In the genomic region with DNA sequence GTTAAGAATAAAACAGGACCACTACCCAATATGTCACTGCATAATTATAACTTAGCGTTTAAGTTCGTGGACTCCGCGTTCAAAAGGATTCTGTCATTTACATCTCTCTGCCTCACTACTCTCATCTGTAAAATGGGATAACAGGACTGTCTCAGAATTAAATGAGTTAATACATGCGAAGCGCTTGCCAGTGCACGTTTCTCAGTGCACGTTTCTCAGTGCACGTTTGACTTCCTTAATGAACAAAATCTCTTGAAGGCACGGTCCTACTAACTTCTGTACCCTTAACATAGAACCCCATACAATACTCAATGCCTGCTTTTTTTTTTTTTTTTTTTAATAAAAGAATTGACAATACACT, we compare ENCODE assay signal across 9 cellular contexts. TPM values are rescaled to one million over a fixed set of nuclear protein-coding genes. Genes with fewer than 3 reads are reported as not detected.
DNase-seq lines count a peak whose midpoint lies in the region; ATAC-seq and TF ChIP-seq lines count a peak whose summit lies in the region.
"Had no signal": no experiment of that assay in that cellular context is flagged by ENCODE, and none has a peak within 500 bp of the region (broad histone marks: within the 10 kb centered on the region; RNA-seq: fewer than 3 reads in every experiment).

No MANE protein-coding gene starts in this region.

- H3K27me3 ChIP-seq in esophagus squamous epithelium (no peaks in the 10 kb centered on the region), parathyroid adenoma (ENCODE audit: control insufficient read depth, insufficient read depth, low read length) (no peaks in the 10 kb centered on the region)

- H3K9ac ChIP-seq in parathyroid adenoma = peak overlapping the region; percentile 16

- peak overlapping the region; percentile 93 to 97 (median 96) for H3K27ac ChIP-seq in esophagus squamous epithelium
- peak overlapping the region; percentile 87 for H3K27ac ChIP-seq in parathyroid adenoma

- DNase-seq in SKM-1 treated with dmso at 0.1 percent for 144 hours (lab: John Stamatoyannopoulos, UW; ENCODE audit: unreplicated experiment) (peak; percentile 62), SKM-1 (lab: John Stamatoyannopoulos, UW; ENCODE audit: unreplicated experiment) (no peak), RKO (ENCODE audit: low spot score) (peak; percentile 71), esophagus squamous epithelium (lab: John Stamatoyannopoulos, UW) (no peak), hippocampal formation (lab: John Stamatoyannopoulos, UW) (no peak), anterior cingulate cortex (lab: John Stamatoyannopoulos, UW) (no peak)

- 9 to 11% methylated on average over 10 of the region's 10 CpGs for WGBS in esophagus squamous epithelium, 2 donors

- TF ChIP-seq CTCF in esophagus squamous epithelium (IDR thresholded peaks at IDR 0.05) (no peak), parathyroid adenoma (IDR thresholded peaks at IDR 0.05) (no peak)

- H3K79me2 ChIP-seq in parathyroid adenoma = peaks cover 14% of the 10 kb centered on the region

- peaks cover 12 to 26% (median 12%) of the 10 kb centered on the region in 3 donors for H3K4me1 ChIP-seq in esophagus squamous epithelium
- peaks cover 3% of the 10 kb centered on the region for H3K4me1 ChIP-seq in parathyroid adenoma

- peak overlapping the region; percentile 70 to 99 (median 90) for H3K4me3 ChIP-seq in esophagus squamous epithelium
- peak overlapping the region; percentile 71 for H3K4me3 ChIP-seq in parathyroid adenoma (ENCODE audit: low read depth, low read length)

- TF ChIP-seq POLR2A in esophagus squamous epithelium (IDR thresholded peaks at IDR 0.05) = no peak

- peak overlapping the region; percentile 76 for H3K4me2 ChIP-seq in parathyroid adenoma (ENCODE audit: low read length)

- intact Hi-C loops in esophagus squamous epithelium (cut with DNase I) = no loop called here

- peak overlapping the region; percentile 75 for H2AFZ ChIP-seq in parathyroid adenoma

- ATAC-seq in HG02763 (IDR thresholded peaks at IDR 0.05; ENCODE audit: unreplicated experiment) = peak; percentile 13

- H3K9me3 ChIP-seq in esophagus squamous epithelium (peaks cover 0 to 12% (median 0%) of the 10 kb centered on the region in 3 donors), parathyroid adenoma (ENCODE audit: control insufficient read depth, low read length) (no peaks in the 10 kb centered on the region)

- H3K36me3 ChIP-seq in esophagus squamous epithelium (peaks cover 0 to 12% (median 0%) of the 10 kb centered on the region in 3 donors), parathyroid adenoma (ENCODE audit: control insufficient read depth, insufficient read depth, low read length) (no peaks in the 10 kb centered on the region)

RNA-seq across cellular contexts. Expression of a gene that starts 0.5 kb away (rescaled TPM):
- total RNA-seq in esophagus squamous epithelium = 10 to 100 TPM in 3 of 4 donors, 1 to 10 TPM in 1; 8.0 to 15.4 (median 13.4) TPM

RNA-seq across cellular contexts. Expression of a gene that starts 0.7 kb away (rescaled TPM):
- 10 to 100 TPM in 1 of 4 donors, 1 to 10 TPM in 3; 3.1 to 14.5 (median 8.3) TPM for total RNA-seq in esophagus squamous epithelium

RNA-seq across cellular contexts. Expression of a gene that starts 59.8 kb away (rescaled TPM):
- total RNA-seq in esophagus squamous epithelium = under 1 TPM in 1 of 4 donors, not detected in 3; 0.12 TPM
- total RNA-seq: myocyte had no signal

Comparison
In these comparisons a context has a peak if more than half of its experiments do, and no peak if none do; other contexts are left out.
1. DNase-seq: peak in SKM-1 treated with dmso at 0.1 percent for 144 hours (single experiment) and RKO (single experiment); none in SKM-1 (single experiment), esophagus squamous epithelium (single experiment), hippocampal formation (0 of 2) and anterior cingulate cortex (0 of 58).